ENCODE assay signal across 1 cellular context in genomic region chr20:17823382-17824144, GRCh38.
A peak's percentile ranks its signal among the peaks of the same experiment; 100 is the strongest.
TF ChIP-seq lines count a peak whose summit lies in the region.

No MANE protein-coding gene starts in this region.

TF ChIP-seq in HepG2, 621 proteins besides CTCF, POLR2A, EP300 and RAD21 (continued from another document and continues in another):
- TF ChIP-seq SNAI1 (CRISPR knock-in tag; IDR thresholded peaks at IDR 0.05; ENCODE audit: borderline replicate concordance) (no peak), CERS6 (CRISPR knock-in tag; IDR thresholded peaks at IDR 0.05) (no peak), ZBTB7B (CRISPR knock-in tag; IDR thresholded peaks at IDR 0.05) (0 out of 2 replicates have a peak, but pooled peaks have one; percentile 37), ZNF24 (IDR thresholded peaks at IDR 0.05) (no peak), SP4 (CRISPR knock-in tag; IDR thresholded peaks at IDR 0.05) (peak; percentile 39; the same call in 1 of the 2 replicates), CEBPG (CRISPR knock-in tag; IDR thresholded peaks at IDR 0.05) (no peak), MAFG (CRISPR knock-in tag; IDR thresholded peaks at IDR 0.05) (no peak), ERF (CRISPR knock-in tag; IDR thresholded peaks at IDR 0.05) (0 out of 2 replicates have a peak, but pooled peaks have one; percentile 15), ZNF720 (CRISPR knock-in tag; IDR thresholded peaks at IDR 0.05) (no peak), NFIB (CRISPR knock-in tag; IDR thresholded peaks at IDR 0.05; ENCODE audit: borderline replicate concordance) (no peak), THYN1 (CRISPR knock-in tag; IDR thresholded peaks at IDR 0.05; ENCODE audit: borderline replicate concordance, low read depth) (no peak), ZMYM4 (CRISPR knock-in tag; IDR thresholded peaks at IDR 0.05) (0 out of 2 replicates have a peak, but pooled peaks have one; percentile 27), ZBTB49 (CRISPR knock-in tag; IDR thresholded peaks at IDR 0.05; ENCODE audit: borderline replicate concordance) (peak; percentile 23; the same call in 1 of the 2 replicates), MAX (IDR thresholded peaks at IDR 0.05) (no peak), ZNF232 (CRISPR knock-in tag; IDR thresholded peaks at IDR 0.05; ENCODE audit: borderline replicate concordance) (no peak), BCL6 (CRISPR knock-in tag; IDR thresholded peaks at IDR 0.05) (0 out of 2 replicates have a peak, but pooled peaks have one; percentile 43), ZBTB8A (CRISPR knock-in tag; IDR thresholded peaks at IDR 0.05; ENCODE audit: borderline replicate concordance, low read depth) (no peak), XRCC5 (optimal IDR thresholded peaks at IDR 0.05; ENCODE audit: low read length) (peak; percentile 61), MED8 (CRISPR knock-in tag; IDR thresholded peaks at IDR 0.05; ENCODE audit: insufficient replicate concordance) (no peak), CHD4 (IDR thresholded peaks at IDR 0.05; ENCODE audit: borderline replicate concordance, low read length) (no peak), KDM4B (CRISPR knock-in tag; IDR thresholded peaks at IDR 0.05) (no peak), DMTF1 (CRISPR knock-in tag; IDR thresholded peaks at IDR 0.05) (no peak), ZBTB38 (CRISPR knock-in tag; IDR thresholded peaks at IDR 0.05) (0 out of 2 replicates have a peak, but pooled peaks have one; percentile 39), THAP11 (CRISPR knock-in tag; IDR thresholded peaks at IDR 0.05) (0 out of 2 replicates have a peak, but pooled peaks have one; percentile 46), ZBTB21 (CRISPR knock-in tag; IDR thresholded peaks at IDR 0.05) (peak; percentile 24; the same call in 1 of the 2 replicates), TAF1 (CRISPR knock-in tag; IDR thresholded peaks at IDR 0.05) (peak; percentile 25; the same call in 1 of the 2 replicates), HMG20A (CRISPR knock-in tag; IDR thresholded peaks at IDR 0.05; ENCODE audit: borderline replicate concordance) (peak; percentile 48; the same call in 1 of the 2 replicates), ZKSCAN5 (CRISPR knock-in tag; IDR thresholded peaks at IDR 0.05) (no peak), GATAD1 (CRISPR knock-in tag; IDR thresholded peaks at IDR 0.05) (no peak), ZNF33A (CRISPR knock-in tag; IDR thresholded peaks at IDR 0.05; ENCODE audit: borderline replicate concordance) (no peak), REST (IDR thresholded peaks at IDR 0.05; ENCODE audit: borderline replicate concordance in 1 of 2, low read depth in 1 of 2, low read length in 2 of 2) (no peak), ZNF350 (CRISPR knock-in tag; IDR thresholded peaks at IDR 0.05; ENCODE audit: borderline replicate concordance, low read depth) (0 out of 2 replicates have a peak, but pooled peaks have one; percentile 27), ZNF282 (IDR thresholded peaks at IDR 0.05; ENCODE audit: partially characterized antibody) (no peak), FOXP1 (IDR thresholded peaks at IDR 0.05) (no peak), FOXP1 (CRISPR knock-in tag; IDR thresholded peaks at IDR 0.05) (0 out of 2 replicates have a peak, but pooled peaks have one; percentile 1), AKAP8 (CRISPR knock-in tag; IDR thresholded peaks at IDR 0.05) (no peak)
- TF ChIP-seq, protein P1, sequence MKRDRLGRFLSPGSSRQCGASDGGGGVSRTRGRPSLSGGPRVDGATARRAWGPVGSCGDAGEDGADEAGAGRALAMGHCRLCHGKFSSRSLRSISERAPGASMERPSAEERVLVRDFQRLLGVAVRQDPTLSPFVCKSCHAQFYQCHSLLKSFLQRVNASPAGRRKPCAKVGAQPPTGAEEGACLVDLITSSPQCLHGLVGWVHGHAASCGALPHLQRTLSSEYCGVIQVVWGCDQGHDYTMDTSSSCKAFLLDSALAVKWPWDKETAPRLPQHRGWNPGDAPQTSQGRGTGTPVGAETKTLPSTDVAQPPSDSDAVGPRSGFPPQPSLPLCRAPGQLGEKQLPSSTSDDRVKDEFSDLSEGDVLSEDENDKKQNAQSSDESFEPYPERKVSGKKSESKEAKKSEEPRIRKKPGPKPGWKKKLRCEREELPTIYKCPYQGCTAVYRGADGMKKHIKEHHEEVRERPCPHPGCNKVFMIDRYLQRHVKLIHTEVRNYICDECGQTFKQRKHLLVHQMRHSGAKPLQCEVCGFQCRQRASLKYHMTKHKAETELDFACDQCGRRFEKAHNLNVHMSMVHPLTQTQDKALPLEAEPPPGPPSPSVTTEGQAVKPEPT (CRISPR knock-in tag; IDR thresholded peaks at IDR 0.05; ENCODE audit: low read depth), result no peak
- TF ChIP-seq, protein P2, sequence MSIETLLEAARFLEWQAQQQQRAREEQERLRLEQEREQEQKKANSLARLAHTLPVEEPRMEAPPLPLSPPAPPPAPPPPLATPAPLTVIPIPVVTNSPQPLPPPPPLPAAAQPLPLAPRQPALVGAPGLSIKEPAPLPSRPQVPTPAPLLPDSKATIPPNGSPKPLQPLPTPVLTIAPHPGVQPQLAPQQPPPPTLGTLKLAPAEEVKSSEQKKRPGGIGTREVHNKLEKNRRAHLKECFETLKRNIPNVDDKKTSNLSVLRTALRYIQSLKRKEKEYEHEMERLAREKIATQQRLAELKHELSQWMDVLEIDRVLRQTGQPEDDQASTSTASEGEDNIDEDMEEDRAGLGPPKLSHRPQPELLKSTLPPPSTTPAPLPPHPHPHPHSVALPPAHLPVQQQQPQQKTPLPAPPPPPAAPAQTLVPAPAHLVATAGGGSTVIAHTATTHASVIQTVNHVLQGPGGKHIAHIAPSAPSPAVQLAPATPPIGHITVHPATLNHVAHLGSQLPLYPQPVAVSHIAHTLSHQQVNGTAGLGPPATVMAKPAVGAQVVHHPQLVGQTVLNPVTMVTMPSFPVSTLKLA (IDR thresholded peaks at IDR 0.05), result no peak
- TF ChIP-seq, protein P3, sequence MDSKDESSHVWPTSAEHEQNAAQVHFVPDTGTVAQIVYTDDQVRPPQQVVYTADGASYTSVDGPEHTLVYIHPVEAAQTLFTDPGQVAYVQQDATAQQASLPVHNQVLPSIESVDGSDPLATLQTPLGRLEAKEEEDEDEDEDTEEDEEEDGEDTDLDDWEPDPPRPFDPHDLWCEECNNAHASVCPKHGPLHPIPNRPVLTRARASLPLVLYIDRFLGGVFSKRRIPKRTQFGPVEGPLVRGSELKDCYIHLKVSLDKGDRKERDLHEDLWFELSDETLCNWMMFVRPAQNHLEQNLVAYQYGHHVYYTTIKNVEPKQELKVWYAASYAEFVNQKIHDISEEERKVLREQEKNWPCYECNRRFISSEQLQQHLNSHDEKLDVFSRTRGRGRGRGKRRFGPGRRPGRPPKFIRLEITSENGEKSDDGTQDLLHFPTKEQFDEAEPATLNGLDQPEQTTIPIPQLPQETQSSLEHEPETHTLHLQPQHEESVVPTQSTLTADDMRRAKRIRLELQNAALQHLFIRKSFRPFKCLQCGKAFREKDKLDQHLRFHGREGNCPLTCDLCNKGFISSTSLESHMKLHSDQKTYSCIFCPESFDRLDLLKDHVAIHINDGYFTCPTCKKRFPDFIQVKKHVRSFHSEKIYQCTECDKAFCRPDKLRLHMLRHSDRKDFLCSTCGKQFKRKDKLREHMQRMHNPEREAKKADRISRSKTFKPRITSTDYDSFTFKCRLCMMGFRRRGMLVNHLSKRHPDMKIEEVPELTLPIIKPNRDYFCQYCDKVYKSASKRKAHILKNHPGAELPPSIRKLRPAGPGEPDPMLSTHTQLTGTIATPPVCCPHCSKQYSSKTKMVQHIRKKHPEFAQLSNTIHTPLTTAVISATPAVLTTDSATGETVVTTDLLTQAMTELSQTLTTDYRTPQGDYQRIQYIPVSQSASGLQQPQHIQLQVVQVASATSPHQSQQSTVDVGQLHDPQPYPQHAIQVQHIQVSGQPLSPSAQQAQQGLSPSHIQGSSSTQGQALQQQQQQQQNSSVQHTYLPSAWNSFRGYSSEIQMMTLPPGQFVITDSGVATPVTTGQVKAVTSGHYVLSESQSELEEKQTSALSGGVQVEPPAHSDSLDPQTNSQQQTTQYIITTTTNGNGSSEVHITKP (CRISPR knock-in tag; IDR thresholded peaks at IDR 0.05; ENCODE audit: low read depth), result 0 out of 2 replicates have a peak, but pooled peaks have one; percentile 54
- TF ChIP-seq, protein P4, sequence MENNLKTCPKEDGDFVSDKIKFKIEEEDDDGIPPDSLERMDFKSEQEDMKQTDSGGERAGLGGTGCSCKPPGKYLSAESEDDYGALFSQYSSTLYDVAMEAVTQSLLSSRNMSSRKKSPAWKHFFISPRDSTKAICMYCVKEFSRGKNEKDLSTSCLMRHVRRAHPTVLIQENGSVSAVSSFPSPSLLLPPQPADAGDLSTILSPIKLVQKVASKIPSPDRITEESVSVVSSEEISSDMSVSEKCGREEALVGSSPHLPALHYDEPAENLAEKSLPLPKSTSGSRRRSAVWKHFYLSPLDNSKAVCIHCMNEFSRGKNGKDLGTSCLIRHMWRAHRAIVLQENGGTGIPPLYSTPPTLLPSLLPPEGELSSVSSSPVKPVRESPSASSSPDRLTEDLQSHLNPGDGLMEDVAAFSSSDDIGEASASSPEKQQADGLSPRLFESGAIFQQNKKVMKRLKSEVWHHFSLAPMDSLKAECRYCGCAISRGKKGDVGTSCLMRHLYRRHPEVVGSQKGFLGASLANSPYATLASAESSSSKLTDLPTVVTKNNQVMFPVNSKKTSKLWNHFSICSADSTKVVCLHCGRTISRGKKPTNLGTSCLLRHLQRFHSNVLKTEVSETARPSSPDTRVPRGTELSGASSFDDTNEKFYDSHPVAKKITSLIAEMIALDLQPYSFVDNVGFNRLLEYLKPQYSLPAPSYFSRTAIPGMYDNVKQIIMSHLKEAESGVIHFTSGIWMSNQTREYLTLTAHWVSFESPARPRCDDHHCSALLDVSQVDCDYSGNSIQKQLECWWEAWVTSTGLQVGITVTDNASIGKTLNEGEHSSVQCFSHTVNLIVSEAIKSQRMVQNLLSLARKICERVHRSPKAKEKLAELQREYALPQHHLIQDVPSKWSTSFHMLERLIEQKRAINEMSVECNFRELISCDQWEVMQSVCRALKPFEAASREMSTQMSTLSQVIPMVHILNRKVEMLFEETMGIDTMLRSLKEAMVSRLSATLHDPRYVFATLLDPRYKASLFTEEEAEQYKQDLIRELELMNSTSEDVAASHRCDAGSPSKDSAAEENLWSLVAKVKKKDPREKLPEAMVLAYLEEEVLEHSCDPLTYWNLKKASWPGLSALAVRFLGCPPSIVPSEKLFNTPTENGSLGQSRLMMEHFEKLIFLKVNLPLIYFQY (CRISPR knock-in tag; IDR thresholded peaks at IDR 0.05; ENCODE audit: borderline replicate concordance), result no peak
